8 cellular contexts compared by ENCODE assay signal in genomic region chr11:123233280-123233977, GRCh38. TPM values are rescaled to one million over a fixed set of nuclear protein-coding genes. Genes with fewer than 3 reads are reported as not detected.
DNase-seq lines count a peak whose midpoint lies in the region; ATAC-seq and TF ChIP-seq lines count a peak whose summit lies in the region.

No MANE protein-coding gene starts in this region.

- POLR2A ChIA-PET in GM10248 (lab: Yijun Ruan, JAX): no interaction called here

- CTCF ChIA-PET in GM10248 (lab: Yijun Ruan, JAX): interaction anchor here (0.8 to 9.2 kb wide), 5 partner anchors 12 to 246 kb away, joined by 3 to 72 read pairs (median 3); no protein-coding TSS in a partner anchor

- ATAC-seq in GM19463 (IDR thresholded peaks at IDR 0.05; ENCODE audit: unreplicated experiment): peak; percentile 86
- peak; percentile 99 for ATAC-seq in HG03342 (IDR thresholded peaks at IDR 0.05; ENCODE audit: unreplicated experiment)

- peaks cover 16% of the 10 kb centered on the region for H3K27me3 Mint-ChIP-seq in progenitor cell of endocrine pancreas

- TF ChIP-seq CTCF in GM10248 (IDR thresholded peaks at IDR 0.05; ENCODE audit: control extremely low read depth, extremely low read depth, low read depth, missing control alignments) (no peak), fibroblast of villous mesenchyme (IDR thresholded peaks at IDR 0.05; ENCODE audit: insufficient read depth, low read depth, low read length) (no peak), progenitor cell of endocrine pancreas (IDR thresholded peaks at IDR 0.05; ENCODE audit: unreplicated experiment) (no peak)

- H3K4me3 ChIP-seq in fibroblast of villous mesenchyme (ENCODE audit: low read depth, low read length): no peak overlapping the region

- H3K9me3 Mint-ChIP-seq in progenitor cell of endocrine pancreas (ENCODE audit: low read depth): no peaks in the 10 kb centered on the region

- no peak overlapping the region for H3K4me3 Mint-ChIP-seq in progenitor cell of endocrine pancreas (ENCODE audit: low read depth)

- H3K27ac Mint-ChIP-seq in progenitor cell of endocrine pancreas: no peak overlapping the region

- H3K36me3 Mint-ChIP-seq in progenitor cell of endocrine pancreas (ENCODE audit: insufficient read depth): no peaks in the 10 kb centered on the region

- H3K4me1 Mint-ChIP-seq in progenitor cell of endocrine pancreas (ENCODE audit: low read depth): peaks cover 2% of the 10 kb centered on the region

- DNase-seq in GM10248 (ENCODE audit: extremely low spot score) (peak; percentile 54), fibroblast of villous mesenchyme (ENCODE audit: low read depth) (peak; percentile 61), NCI-H345 treated with DMSO at 0.1 percent for 48 hours (lab: John Stamatoyannopoulos, UW; ENCODE audit: unreplicated experiment) (no peak), iPS-NIHi7 (ENCODE audit: extremely low spot score) (no peak), AG20443 (ENCODE audit: low spot score) (no peak), progenitor cell of endocrine pancreas (ENCODE audit: low spot score, unreplicated experiment) (no peak)

RNA-seq across cellular contexts. Expression of gene CLMP, which starts 38.4 kb away (rescaled TPM):
- total RNA-seq in fibroblast of villous mesenchyme (115 and 147 TPM in 2 replicates), progenitor cell of endocrine pancreas (2.3 and 4.0 TPM in 2 replicates)

Comparison
In these comparisons a context has a peak if more than half of its experiments do, and no peak if none do; other contexts are left out.
1. DNase-seq: peak in GM10248 (single experiment) and fibroblast of villous mesenchyme (single experiment); none in NCI-H345 treated with DMSO at 0.1 percent for 48 hours (single experiment), iPS-NIHi7 (single experiment), AG20443 (single experiment) and progenitor cell of endocrine pancreas (single experiment).
2. RNA of gene CLMP, which starts 38.4 kb away (total RNA-seq): 115 to 147 TPM in fibroblast of villous mesenchyme; 2.3 to 4.0 TPM in progenitor cell of endocrine pancreas; every median in the first group is over 10 times any median in the second.